ENCODE assay signal across 1 cellular context in genomic region chr1:225464851-225465792, GRCh38.
TF ChIP-seq lines count a peak whose summit lies in the region.

No MANE protein-coding gene starts in this region.

TF ChIP-seq in HepG2, 621 proteins besides CTCF, POLR2A, EP300 and RAD21:
- peak; percentile 33 for TF ChIP-seq ZNF687 (CRISPR knock-in tag; IDR thresholded peaks at IDR 0.05)
- TF ChIP-seq DNMT1 (CRISPR knock-in tag; IDR thresholded peaks at IDR 0.05) = no peak
- no peak for TF ChIP-seq NFE2 (CRISPR knock-in tag; IDR thresholded peaks at IDR 0.05)
- TF ChIP-seq TEAD3 (CRISPR knock-in tag; optimal IDR thresholded peaks at IDR 0.05; ENCODE audit: borderline replicate concordance) = peak; percentile 26
- peak; percentile 21; the same call in 1 of the 2 replicates for TF ChIP-seq ZNF263 (CRISPR knock-in tag; IDR thresholded peaks at IDR 0.05)
TF ChIP-seq in HepG2: peak in this region for 3.
